ENCODE assay signal across 17 cellular contexts in genomic region chr2:72138921-72139381, GRCh38. TPM values are rescaled to one million over a fixed set of nuclear protein-coding genes. Genes with fewer than 3 reads are reported as not detected.
DNase-seq lines count a peak whose midpoint lies in the region; FAIRE-seq and TF ChIP-seq lines count a peak whose summit lies in the region.
"Had no signal": no experiment of that assay in that cellular context is flagged by ENCODE, and none has a peak within 500 bp of the region (broad histone marks: within the 10 kb centered on the region; RNA-seq: fewer than 3 reads in every experiment).

No MANE protein-coding gene starts in this region.

- no peaks in the 10 kb centered on the region for H3K4me1 Mint-ChIP-seq in activated T-helper 2 cell treated with anti-CD3 and anti-CD28 coated beads, Interferon-gamma antibody, Interleukin-2, Interleukin-4, amounts not matched to agents 10 μg/mL and 5 μg/mL and 100 μg/mL, durations not matched to agents 14 hours and 24 hours and 36 hours (ENCODE audit: low read depth)

- intact Hi-C loops in kidney (cut with DNase I), result no loop called here
- intact Hi-C loops in activated T-helper 2 cell treated with anti-CD3 and anti-CD28 coated beads, Interferon-gamma antibody, Interleukin-2, Interleukin-4, amounts not matched to agents 10 μg/mL and 5 μg/mL and 100 μg/mL, durations not matched to agents 14 hours and 24 hours and 36 hours (cut with micrococcal nuclease), result no loop called here

- H3K4me3 ChIP-seq in MG63, result no peak overlapping the region
- H3K4me3 ChIP-seq in kidney (ENCODE audit: low read length in 2 of 2), result no peak overlapping the region

- H3K36me3 Mint-ChIP-seq in activated T-helper 2 cell treated with anti-CD3 and anti-CD28 coated beads, Interferon-gamma antibody, Interleukin-2, Interleukin-4, amounts not matched to agents 10 μg/mL and 5 μg/mL and 100 μg/mL, durations not matched to agents 14 hours and 24 hours and 36 hours (ENCODE audit: low read depth), result no peaks in the 10 kb centered on the region
- H3K36me3 Mint-ChIP-seq: naive B cell had no signal

- no peaks in the 10 kb centered on the region for H3K27me3 ChIP-seq in MG63

- no peaks in the 10 kb centered on the region for H3K9me3 ChIP-seq in MG63
- H3K9me3 ChIP-seq in kidney (ENCODE audit: control insufficient read depth in 1 of 2, low read length in 2 of 2), result no peaks in the 10 kb centered on the region

- no peak for TF ChIP-seq POLR2A in GM12892 (IDR thresholded peaks at IDR 0.05; ENCODE audit: low read depth, low read length)

- no peak overlapping the region for H3K4me3 Mint-ChIP-seq in activated T-helper 2 cell treated with anti-CD3 and anti-CD28 coated beads, Interferon-gamma antibody, Interleukin-2, Interleukin-4, amounts not matched to agents 10 μg/mL and 5 μg/mL and 100 μg/mL, durations not matched to agents 14 hours and 24 hours and 36 hours (ENCODE audit: low read depth)
- H3K4me3 Mint-ChIP-seq: naive B cell had no signal

- DNase-seq in Caki2 (ENCODE audit: low read depth) (peak; percentile 94), MG63 (peak; percentile 78), kidney (peak; percentile 89), renal cortical epithelial cell (ENCODE audit: low read depth) (peak; percentile 24), GM12892 (ENCODE audit: insufficient read length) (no peak), NCI-H1105 treated with DMSO at 0.1 percent for 48 hours (lab: John Stamatoyannopoulos, UW) (no peak)
- DNase-seq in activated T-helper 2 cell treated with anti-CD3 and anti-CD28 coated beads, Interferon-gamma antibody, Interleukin-2, Interleukin-4, amounts not matched to agents 10 μg/mL and 5 μg/mL and 100 μg/mL, durations not matched to agents 14 hours and 24 hours and 36 hours (ENCODE audit: low spot score), result no peak
- DNase-seq: activated CD4-positive, alpha-beta T cell treated with anti-CD3 and anti-CD28 coated beads, Interleukin-2, amount 50 U/mL, for 48 hours; activated gamma-delta T cell; DMS79 treated with DMSO at 0.1 percent for 48 hours; left cardiac atrium; naive B cell; NCI-H187 treated with DMSO at 0.1 percent for 48 hours; NCI-H510A treated with DMSO at 0.1 percent for 48 hours; OCI-M1; stimulated activated CD4-positive, alpha-beta T cell treated with anti-CD3 and anti-CD28 coated beads, Interleukin-1b, Interleukin-23, amount 100 ng/mL, for 48 hours had no signal

- peaks cover 15% of the 10 kb centered on the region for H3K27me3 Mint-ChIP-seq in activated T-helper 2 cell treated with anti-CD3 and anti-CD28 coated beads, Interferon-gamma antibody, Interleukin-2, Interleukin-4, amounts not matched to agents 10 μg/mL and 5 μg/mL and 100 μg/mL, durations not matched to agents 14 hours and 24 hours and 36 hours (ENCODE audit: low read depth)

- no peak overlapping the region for H3K27ac Mint-ChIP-seq in activated T-helper 2 cell treated with anti-CD3 and anti-CD28 coated beads, Interferon-gamma antibody, Interleukin-2, Interleukin-4, amounts not matched to agents 10 μg/mL and 5 μg/mL and 100 μg/mL, durations not matched to agents 14 hours and 24 hours and 36 hours
- H3K27ac Mint-ChIP-seq: naive B cell had no signal

- no peak overlapping the region for H3K9ac ChIP-seq in kidney (ENCODE audit: low read length in 2 of 2)

- peaks cover 64% of the 10 kb centered on the region for H3K36me3 ChIP-seq in MG63
- H3K36me3 ChIP-seq in kidney (ENCODE audit: control insufficient read depth in 1 of 2, insufficient read depth in 2 of 2, low read length in 2 of 2), result no peaks in the 10 kb centered on the region

- peaks cover 0 to 5% of the 10 kb centered on the region in 2 donors for H3K4me1 ChIP-seq in kidney (ENCODE audit: control insufficient read depth in 1 of 2, insufficient read depth in 1 of 2, low read depth in 1 of 2, low read length in 2 of 2)

- no peaks in the 10 kb centered on the region for H3K9me3 Mint-ChIP-seq in activated T-helper 2 cell treated with anti-CD3 and anti-CD28 coated beads, Interferon-gamma antibody, Interleukin-2, Interleukin-4, amounts not matched to agents 10 μg/mL and 5 μg/mL and 100 μg/mL, durations not matched to agents 14 hours and 24 hours and 36 hours
- H3K9me3 Mint-ChIP-seq: naive B cell had no signal

- TF ChIP-seq CTCF in kidney (IDR thresholded peaks at IDR 0.05; ENCODE audit: borderline replicate concordance, extremely low read depth, insufficient read depth), result no peak

- in situ Hi-C loops in Caki2 (cut with HindIII; ENCODE audit: low pct_unique_long_range_greater_than_20kb, low sequenced_read_pairs), result no loop called here

- no peak overlapping the region for H3K27ac ChIP-seq in kidney (ENCODE audit: low read depth in 2 of 2, low read length in 2 of 2)

- FAIRE-seq in kidney (lab: Jason Lieb, UNC), result no peak
- FAIRE-seq in GM12892 (lab: Jason Lieb, UNC), result no peak

RNA-seq across cellular contexts. Expression of gene CYP26B1, which starts 8.7 kb away (rescaled TPM):
- 5.4 and 7.6 TPM in 2 replicates for total RNA-seq in Caki2 (2014; rRNA removed; shearing (Covaris generic); ENCODE audit: low replicate concordance)
- total RNA-seq in MG63 (2014; rRNA removed; shearing (Covaris generic); ENCODE audit: low replicate concordance), result 5.4 and 10.6 TPM in 2 replicates
- 2.5 TPM for total RNA-seq in kidney
- polyA plus RNA-seq in kidney (ENCODE audit: insufficient read depth, low read depth, low replicate concordance), result 3.1 TPM
- total RNA-seq in renal cortical epithelial cell, result 0.10 TPM in 1 of 2 replicates, not detected in the other
- polyA plus RNA-seq in GM12892 (2012; ENCODE audit: missing spikeins), result not detected
- not detected in 2 replicates for total RNA-seq in activated T-helper 2 cell treated with anti-CD3 and anti-CD28 coated beads, Interferon-gamma antibody, Interleukin-2, Interleukin-4, amounts not matched to agents 10 μg/mL and 5 μg/mL and 100 μg/mL, durations not matched to agents 14 hours and 24 hours and 36 hours
- total RNA-seq: dermis microvascular lymphatic vessel endothelial cell had no signal

Comparison
In these comparisons a context has a peak if more than half of its experiments do, and no peak if none do; other contexts are left out.
1. DNase-seq: peak in Caki2 (single experiment), MG63 (single experiment), kidney (single experiment) and renal cortical epithelial cell (single experiment); none in GM12892 (single experiment), NCI-H1105 treated with DMSO at 0.1 percent for 48 hours (single experiment) and activated T-helper 2 cell treated with anti-CD3 and anti-CD28 coated beads, Interferon-gamma antibody, Interleukin-2, Interleukin-4, amounts not matched to agents 10 μg/mL and 5 μg/mL and 100 μg/mL, durations not matched to agents 14 hours and 24 hours and 36 hours (single experiment).